20 cellular contexts compared by ENCODE assay signal in the genomic region with DNA sequence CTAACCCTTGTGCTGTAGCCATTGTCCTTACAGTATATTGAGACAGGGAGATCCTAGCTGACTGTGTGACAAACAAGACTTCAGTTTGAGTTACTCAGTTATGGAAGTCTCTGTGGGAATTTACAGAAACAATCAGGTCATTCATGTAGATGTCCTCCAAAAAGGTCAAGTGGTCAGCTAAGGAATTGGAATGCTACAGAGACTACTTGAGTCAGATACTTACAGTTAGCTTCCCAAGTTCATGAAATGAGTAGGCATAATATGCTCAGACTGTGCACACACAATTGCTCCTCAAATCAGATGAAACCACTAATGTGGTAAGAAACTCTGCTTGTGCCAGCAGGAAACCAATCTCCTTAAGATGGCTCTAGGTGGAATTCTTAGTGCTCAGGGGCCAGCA.
DNase-seq lines count a peak whose midpoint lies in the region; ATAC-seq, FAIRE-seq and TF ChIP-seq lines count a peak whose summit lies in the region.
"Had no signal": no experiment of that assay in that cellular context is flagged by ENCODE, and none has a peak within 500 bp of the region (broad histone marks: within the 10 kb centered on the region; RNA-seq: fewer than 3 reads in every experiment).

No MANE protein-coding gene starts in this region.

- H3K27ac ChIP-seq in thyroid gland, result no peak overlapping the region
- H3K27ac ChIP-seq: GM23248, PC-9, SJSA1 had no signal

- no peaks in the 10 kb centered on the region for H3K36me3 ChIP-seq in thyroid gland
- H3K36me3 ChIP-seq: BE2C, SJSA1 had no signal

- no peaks in the 10 kb centered on the region for H3K36me3 Mint-ChIP-seq in activated T-cell treated with anti-CD3 and anti-CD28 coated beads, Interleukin-2, amount 50 U/mL, for 72 hours (ENCODE audit: insufficient read depth in 2 of 2)
- H3K36me3 Mint-ChIP-seq: CD4-positive, CD25-positive, alpha-beta regulatory T cell had no signal

- no peaks in the 10 kb centered on the region for H3K27me3 ChIP-seq in thyroid gland
- H3K27me3 ChIP-seq: BE2C, SJSA1 had no signal

- no peak for DNase-seq in H54 (ENCODE audit: insufficient read length, low spot score)
- peak; percentile 17 for DNase-seq in amniotic epithelial cell (ENCODE audit: low read depth)
- DNase-seq in kidney tubule cell (ENCODE audit: low spot score), result peak; percentile 69
- DNase-seq in thyroid gland, result peak; percentile 3 to 17
- no peak for DNase-seq in frontal cortex (ENCODE audit: low spot score in 2 of 2)
- DNase-seq in activated T-cell treated with anti-CD3 and anti-CD28 coated beads, Interleukin-2, amount 50 U/mL, for 72 hours, result no peak
- DNase-seq: BE2C; Caco-2; CD4-positive, CD25-positive, alpha-beta regulatory T cell; GDM1; GM23248; IMR-90; NCI-H1417 treated with DMSO at 0.1 percent for 48 hours; NCI-H187 treated with DMSO at 0.1 percent for 48 hours; NCI-H2227 treated with DMSO at 0.1 percent for 48 hours; NCI-H526 had no signal

- ATAC-seq in GM21576 (IDR thresholded peaks at IDR 0.05; ENCODE audit: unreplicated experiment), result no peak
- ATAC-seq in activated T-cell treated with anti-CD3 and anti-CD28 coated beads, Interleukin-2, amount 50 U/mL, for 72 hours (replicated peaks in 1 of 2), result no peak

- TF ChIP-seq CTCF in thyroid gland (IDR thresholded peaks at IDR 0.05), result no peak

- no peak overlapping the region for H3K4me3 ChIP-seq in thyroid gland (replicated peaks in 1 of 3)
- H3K4me3 ChIP-seq: GM23248, PC-9, SJSA1 had no signal

- peaks cover 3 to 5% of the 10 kb centered on the region in 2 donors for H3K9me3 Mint-ChIP-seq in activated T-cell treated with anti-CD3 and anti-CD28 coated beads, Interleukin-2, amount 50 U/mL, for 72 hours

- no peaks in the 10 kb centered on the region for H3K27me3 Mint-ChIP-seq in activated T-cell treated with anti-CD3 and anti-CD28 coated beads, Interleukin-2, amount 50 U/mL, for 72 hours (ENCODE audit: low read depth)
- H3K27me3 Mint-ChIP-seq: CD4-positive, CD25-positive, alpha-beta regulatory T cell had no signal

- no peak overlapping the region for H3K4me3 Mint-ChIP-seq in activated T-cell treated with anti-CD3 and anti-CD28 coated beads, Interleukin-2, amount 50 U/mL, for 72 hours

- TF ChIP-seq POLR2A in H54 (IDR thresholded peaks at IDR 0.05; ENCODE audit: low read depth, low read length), result no peak
- no peak for TF ChIP-seq POLR2A in thyroid gland (IDR thresholded peaks at IDR 0.05)

- FAIRE-seq in H54 (lab: Jason Lieb, UNC) (peak; percentile 53), frontal cortex (lab: Jason Lieb, UNC) (no peak)
- FAIRE-seq: A204.1 had no signal

- H3K9me3 ChIP-seq in thyroid gland, result no peaks in the 10 kb centered on the region
- H3K9me3 ChIP-seq: BE2C, Caco-2, SJSA1 had no signal

- H3K27ac Mint-ChIP-seq in activated T-cell treated with anti-CD3 and anti-CD28 coated beads, Interleukin-2, amount 50 U/mL, for 72 hours, result no peak overlapping the region
- H3K27ac Mint-ChIP-seq: CD4-positive, CD25-positive, alpha-beta regulatory T cell had no signal

- intact Hi-C loops in thyroid gland (cut with DNase I), result no loop called here

- peaks cover 0 to 11% of the 10 kb centered on the region in 2 donors for H3K4me1 ChIP-seq in thyroid gland
- H3K4me1 ChIP-seq: BE2C, Caco-2, SJSA1 had no signal

- no peaks in the 10 kb centered on the region for H3K4me1 Mint-ChIP-seq in activated T-cell treated with anti-CD3 and anti-CD28 coated beads, Interleukin-2, amount 50 U/mL, for 72 hours (ENCODE audit: low read depth)
- H3K4me1 Mint-ChIP-seq: CD4-positive, CD25-positive, alpha-beta regulatory T cell had no signal

Comparison
In these comparisons a context has a peak if more than half of its experiments do, and no peak if none do; other contexts are left out.
1. DNase-seq: peak in amniotic epithelial cell (single experiment), kidney tubule cell (single experiment) and thyroid gland (2 of 2); none in H54 (single experiment), frontal cortex (0 of 2) and activated T-cell treated with anti-CD3 and anti-CD28 coated beads, Interleukin-2, amount 50 U/mL, for 72 hours (0 of 2).